Comparison of ENCODE assay signal across 9 cellular contexts in genomic region chr14:22977684-22978486, GRCh38. TPM values are rescaled to one million over a fixed set of nuclear protein-coding genes. Genes with fewer than 3 reads are reported as not detected.
DNase-seq lines count a peak whose midpoint lies in the region; ATAC-seq, FAIRE-seq and TF ChIP-seq lines count a peak whose summit lies in the region.
"Had no signal": no experiment of that assay in that cellular context is flagged by ENCODE, and none has a peak within 500 bp of the region (broad histone marks: within the 10 kb centered on the region; RNA-seq: fewer than 3 reads in every experiment).

No MANE protein-coding gene starts in this region.

- no peaks in the 10 kb centered on the region for H3K9me3 Mint-ChIP-seq in activated naive CD4-positive, alpha-beta T cell treated with anti-CD3 and anti-CD28 coated beads, Interleukin-2, amount 50 U/mL, for 24 hours
- H3K9me3 Mint-ChIP-seq in activated naive CD4-positive, alpha-beta T cell treated with anti-CD3 and anti-CD28 coated beads, Interleukin-2, amount 50 U/mL, for 72 hours: no peaks in the 10 kb centered on the region
- H3K9me3 Mint-ChIP-seq: natural killer cell had no signal

- peak; percentile 17 for TF ChIP-seq RAD21 in HepG2 (CRISPR knock-in tag; IDR thresholded peaks at IDR 0.05)

- peaks cover 83% of the 10 kb centered on the region for H3K79me2 ChIP-seq in HepG2 (ENCODE audit: insufficient read depth, low read length)

- DNase-seq in activated naive CD4-positive, alpha-beta T cell treated with anti-CD3 and anti-CD28 coated beads, Interleukin-2, amount 50 U/mL, for 72 hours (ENCODE audit: low spot score in 2 of 2): no peak
- DNase-seq in cerebellar cortex (ENCODE audit: low spot score): peak; percentile 40
- peak; percentile 100 for DNase-seq in HepG2 (ENCODE audit: low spot score)
- DNase-seq in aorta: peak; percentile 73 to 90
- no peak for DNase-seq in NCI-H2196 treated with DMSO at 0.1 percent for 48 hours (lab: John Stamatoyannopoulos, UW; ENCODE audit: unreplicated experiment)
- no peak for DNase-seq in activated CD4-positive, CD25-positive, alpha-beta regulatory T cell treated with anti-CD3 and anti-CD28 coated beads, Interleukin-2, amount 50 U/mL, for 72 hours
- DNase-seq in DMS153 treated with DMSO at 0.1 percent for 48 hours (lab: John Stamatoyannopoulos, UW; ENCODE audit: unreplicated experiment): no peak
- DNase-seq: natural killer cell had no signal

- TF ChIP-seq POLR2A in HepG2 (IDR thresholded peaks at IDR 0.05; ENCODE audit: insufficient read depth in 1 of 2, low read depth in 2 of 2, low read length in 2 of 2): peak in 1 of 2 experiments; percentile 68; a peak in 2 of 4 replicates

- TF ChIP-seq CTCF in HepG2 (CRISPR knock-in tag; IDR thresholded peaks at IDR 0.05): no peak

- TF ChIP-seq EP300 in HepG2 (IDR thresholded peaks at IDR 0.05; ENCODE audit: low read depth in 2 of 2, low read length in 2 of 2): peak; percentile 98 to 99
- TF ChIP-seq EP300 in HepG2 (CRISPR knock-in tag; IDR thresholded peaks at IDR 0.05; ENCODE audit: borderline replicate concordance): peak; percentile 96

- peak overlapping the region; percentile 68 for H3K27ac Mint-ChIP-seq in activated naive CD4-positive, alpha-beta T cell treated with anti-CD3 and anti-CD28 coated beads, Interleukin-2, amount 50 U/mL, for 24 hours
- no peak overlapping the region for H3K27ac Mint-ChIP-seq in activated naive CD4-positive, alpha-beta T cell treated with anti-CD3 and anti-CD28 coated beads, Interleukin-2, amount 50 U/mL, for 72 hours
- H3K27ac Mint-ChIP-seq: natural killer cell had no signal

- peaks cover 13% of the 10 kb centered on the region for H4K20me1 ChIP-seq in HepG2 (ENCODE audit: insufficient read depth, low read length)

- H3K9me3 ChIP-seq in HepG2 (ENCODE audit: low read length): no peaks in the 10 kb centered on the region
- no peaks in the 10 kb centered on the region for H3K9me3 ChIP-seq in aorta (ENCODE audit: control insufficient read depth, low read length)

- no peaks in the 10 kb centered on the region for H3K27me3 Mint-ChIP-seq in activated naive CD4-positive, alpha-beta T cell treated with anti-CD3 and anti-CD28 coated beads, Interleukin-2, amount 50 U/mL, for 24 hours

- peak overlapping the region; percentile 98 for H3K4me2 ChIP-seq in HepG2 (ENCODE audit: low read depth, low read length)

- FAIRE-seq in HepG2 (lab: Jason Lieb, UNC): peak; percentile 95

- peaks cover 8% of the 10 kb centered on the region for H3K4me1 Mint-ChIP-seq in activated naive CD4-positive, alpha-beta T cell treated with anti-CD3 and anti-CD28 coated beads, Interleukin-2, amount 50 U/mL, for 24 hours

- TSS peak; percentile 26 for BruUV-seq in HepG2 (replicated peaks; lab: Mats Ljungman, UMichigan)

- H3K9ac ChIP-seq in HepG2 (ENCODE audit: insufficient read depth, low read depth, low read length): peak overlapping the region; percentile 93

- WGBS in HepG2 (ENCODE audit: low lambda C conversion rate): 6% methylated on average over 8 of the region's 8 CpGs
- WGBS in aorta, 2 donors: 6 to 9% methylated on average over 8 of the region's 8 CpGs

- no peaks in the 10 kb centered on the region for H3K36me3 Mint-ChIP-seq in activated naive CD4-positive, alpha-beta T cell treated with anti-CD3 and anti-CD28 coated beads, Interleukin-2, amount 50 U/mL, for 24 hours
- no peaks in the 10 kb centered on the region for H3K36me3 Mint-ChIP-seq in activated naive CD4-positive, alpha-beta T cell treated with anti-CD3 and anti-CD28 coated beads, Interleukin-2, amount 50 U/mL, for 72 hours
- H3K36me3 Mint-ChIP-seq: natural killer cell had no signal

- H3K27me3 ChIP-seq in HepG2 (ENCODE audit: control insufficient read depth in 1 of 2, insufficient read depth in 2 of 2, low read length in 2 of 2) (no peaks in the 10 kb centered on the region; a peak in 1 of 5 replicates), aorta (ENCODE audit: control insufficient read depth in 1 of 2, insufficient read depth in 2 of 2, low read length in 1 of 2) (no peaks in the 10 kb centered on the region)

- CTCF ChIA-PET in HepG2 (lab: Yijun Ruan, JAX; ENCODE audit: low intra/inter-chr PET ratio, low total read pairs): no interaction called here

- H3K4me3 Mint-ChIP-seq in activated naive CD4-positive, alpha-beta T cell treated with anti-CD3 and anti-CD28 coated beads, Interleukin-2, amount 50 U/mL, for 24 hours: no peak overlapping the region
- H3K4me3 Mint-ChIP-seq: natural killer cell had no signal

- H3K4me1 ChIP-seq in HepG2 (ENCODE audit: insufficient read depth, low read length) (peaks cover 76% of the 10 kb centered on the region), aorta (ENCODE audit: control insufficient read depth in 1 of 2, insufficient read depth in 2 of 2, low read length in 2 of 2) (peaks cover 5% of the 10 kb centered on the region in 2 donors)

- peak overlapping the region; percentile 97 for H3K27ac ChIP-seq in HepG2 (ENCODE audit: extremely low read length, insufficient read depth, low read length)
- H3K27ac ChIP-seq in aorta (ENCODE audit: low read depth in 1 of 2, low read length in 2 of 2): peak overlapping the region; percentile 16 to 89

- H3K36me3 ChIP-seq in HepG2 (replicated peaks in 1 of 2; ENCODE audit: control insufficient read depth in 1 of 2, insufficient read depth in 2 of 2, low read length in 2 of 2) (peaks cover 27 to 45% of the 10 kb centered on the region in 2 experiments), aorta (ENCODE audit: control insufficient read depth in 1 of 2, insufficient read depth in 2 of 2, low read length in 1 of 2) (no peaks in the 10 kb centered on the region)

- H2AFZ ChIP-seq in HepG2 (ENCODE audit: low read length): no peak overlapping the region

- H3K4me3 ChIP-seq in HepG2 (replicated peaks in 1 of 3; ENCODE audit: insufficient read depth in 1 of 3, low read depth in 2 of 3, low read length in 3 of 3) (peak overlapping the region; percentile 86 to 98 (median 89)), aorta (ENCODE audit: low read length in 2 of 2) (no peak overlapping the region)

- no peak for ATAC-seq in activated naive CD4-positive, alpha-beta T cell treated with anti-CD3 and anti-CD28 coated beads, Interleukin-2, amount 50 U/mL, for 72 hours
- ATAC-seq in HepG2 (peak; percentile 61), aorta (ENCODE audit: low FRiP score) (peak; percentile 5)
- ATAC-seq: natural killer cell had no signal

- POLR2A ChIA-PET in HepG2 (lab: Yijun Ruan, JAX): interaction anchor here (0.6 to 26.8 kb wide), 61 partner anchors 1 to 1452 kb away, joined by 3 to 1670 read pairs (median 6); partner anchors contain the start of genes ACIN1, AJUBA, BCL2L2 and C14orf119

- in situ Hi-C loops in HepG2 (cut with HindIII; ENCODE audit: extremely low pct_ligation_motif_present, low pct_unique_long_range_greater_than_20kb): no loop called here

- intact Hi-C loops in HepG2 (cut with micrococcal nuclease; ENCODE audit: unreplicated experiment) (loop anchor here (2.0 kb wide), 1 partner anchor 49 kb away; the partner anchor contains the start of gene PRMT5), aorta (cut with DNase I) (no loop called here)

RNA-seq across cellular contexts. Expression of gene AJUBA, which starts 4.5 kb away (rescaled TPM):
- 1 to 10 TPM; 1.5 to 3.8 TPM for total RNA-seq in activated naive CD4-positive, alpha-beta T cell treated with anti-CD3 and anti-CD28 coated beads, Interleukin-2, amount 50 U/mL, for 72 hours
- 109 and 157 TPM in 2 replicates for total RNA-seq in HepG2 (2016; rRNA removed; fragmentation: Illumina TruSeq; extraction: Trizol)
- total RNA-seq in HepG2 (2016; cell fraction: cytosol; rRNA removed; fragmentation: Illumina TruSeq; extraction: Trizol; ENCODE audit: low read depth): 29.1 and 32.6 TPM in 2 replicates
- 104 and 153 TPM in 2 replicates for total RNA-seq in HepG2 (2016; cell fraction: insoluble cytoplasmic fraction; rRNA removed; fragmentation: Illumina TruSeq; extraction: Trizol)
- total RNA-seq in HepG2 (2016; cell fraction: membrane; rRNA removed; fragmentation: Illumina TruSeq; extraction: Trizol): 72.3 and 78.5 TPM in 2 replicates
- 149 and 162 TPM in 2 replicates for total RNA-seq in HepG2 (2016; cell fraction: nucleus; rRNA removed; fragmentation: Illumina TruSeq; extraction: Trizol)
- polyA plus RNA-seq in HepG2 (2011; rRNA removed): 241 and 315 TPM in 2 replicates
- polyA plus RNA-seq in HepG2 (2011; cell fraction: cytosol; rRNA removed): 184 and 225 TPM in 2 replicates
- polyA plus RNA-seq in HepG2 (2011; cell fraction: nucleus; rRNA removed): 207 and 248 TPM in 2 replicates
- polyA plus RNA-seq in HepG2 (2012): 183 and 230 TPM in 2 replicates
- 8.7 and 9.2 TPM in 2 replicates for polyA plus RNA-seq in HepG2 (2016; cell fraction: cytosol; fragmentation: Illumina TruSeq; extraction: Trizol; ENCODE audit: low read depth)
- polyA plus RNA-seq in HepG2 (2016; cell fraction: insoluble cytoplasmic fraction; fragmentation: Illumina TruSeq; extraction: Trizol; ENCODE audit: low read depth): 102 and 106 TPM in 2 replicates
- 31.5 and 31.6 TPM in 2 replicates for polyA plus RNA-seq in HepG2 (2016; cell fraction: membrane; fragmentation: Illumina TruSeq; extraction: Trizol; ENCODE audit: low read depth)
- 158 and 165 TPM in 2 replicates for polyA plus RNA-seq in HepG2 (2016; cell fraction: nucleus; fragmentation: Illumina TruSeq; extraction: Trizol; ENCODE audit: insufficient read depth, low read depth)
- 171 and 630 TPM in 2 replicates for polyA minus RNA-seq in HepG2 (2011; rRNA and poly(A)+ RNA removed; ENCODE audit: low replicate concordance)
- 150 and 166 TPM in 2 replicates for polyA minus RNA-seq in HepG2 (2011; cell fraction: cytosol; rRNA and poly(A)+ RNA removed)
- polyA minus RNA-seq in HepG2 (2011; cell fraction: nucleus; rRNA and poly(A)+ RNA removed): 420 and 488 TPM in 2 replicates
- total RNA-seq in aorta: 10 to 100 TPM; 12.9 to 16.2 TPM
- polyA plus RNA-seq in aorta: 1 to 10 TPM; 2.2 to 3.8 TPM

RNA-seq across cellular contexts. Expression of gene HAUS4, which starts 21.0 kb away (rescaled TPM):
- total RNA-seq in activated naive CD4-positive, alpha-beta T cell treated with anti-CD3 and anti-CD28 coated beads, Interleukin-2, amount 50 U/mL, for 72 hours: 10 to 100 TPM; 82.2 to 93.3 TPM
- total RNA-seq in HepG2 (2016; rRNA removed; fragmentation: Illumina TruSeq; extraction: Trizol): 130 and 141 TPM in 2 replicates
- 124 and 143 TPM in 2 replicates for total RNA-seq in HepG2 (2016; cell fraction: cytosol; rRNA removed; fragmentation: Illumina TruSeq; extraction: Trizol; ENCODE audit: low read depth)
- 128 and 148 TPM in 2 replicates for total RNA-seq in HepG2 (2016; cell fraction: insoluble cytoplasmic fraction; rRNA removed; fragmentation: Illumina TruSeq; extraction: Trizol)
- 134 and 154 TPM in 2 replicates for total RNA-seq in HepG2 (2016; cell fraction: membrane; rRNA removed; fragmentation: Illumina TruSeq; extraction: Trizol)
- total RNA-seq in HepG2 (2016; cell fraction: nucleus; rRNA removed; fragmentation: Illumina TruSeq; extraction: Trizol): 82.9 and 84.6 TPM in 2 replicates
- polyA plus RNA-seq in HepG2 (2011; rRNA removed): 64.7 and 74.4 TPM in 2 replicates
- 49.6 and 52.3 TPM in 2 replicates for polyA plus RNA-seq in HepG2 (2011; cell fraction: cytosol; rRNA removed)
- 90.4 and 93.9 TPM in 2 replicates for polyA plus RNA-seq in HepG2 (2011; cell fraction: nucleus; rRNA removed)
- polyA plus RNA-seq in HepG2 (2012): 58.5 and 83.9 TPM in 2 replicates
- 42.0 and 47.4 TPM in 2 replicates for polyA plus RNA-seq in HepG2 (2016; cell fraction: cytosol; fragmentation: Illumina TruSeq; extraction: Trizol; ENCODE audit: low read depth)
- 106 and 115 TPM in 2 replicates for polyA plus RNA-seq in HepG2 (2016; cell fraction: insoluble cytoplasmic fraction; fragmentation: Illumina TruSeq; extraction: Trizol; ENCODE audit: low read depth)
- polyA plus RNA-seq in HepG2 (2016; cell fraction: membrane; fragmentation: Illumina TruSeq; extraction: Trizol; ENCODE audit: low read depth): 86.6 and 89.8 TPM in 2 replicates
- polyA plus RNA-seq in HepG2 (2016; cell fraction: nucleus; fragmentation: Illumina TruSeq; extraction: Trizol; ENCODE audit: insufficient read depth, low read depth): 118 and 127 TPM in 2 replicates
- 39.3 and 43.1 TPM in 2 replicates for polyA minus RNA-seq in HepG2 (2011; rRNA and poly(A)+ RNA removed; ENCODE audit: low replicate concordance)
- polyA minus RNA-seq in HepG2 (2011; cell fraction: cytosol; rRNA and poly(A)+ RNA removed): 27.3 and 39.3 TPM in 2 replicates
- 50.6 and 59.4 TPM in 2 replicates for polyA minus RNA-seq in HepG2 (2011; cell fraction: nucleus; rRNA and poly(A)+ RNA removed)
- 10 to 100 TPM; 19.7 to 33.9 TPM for total RNA-seq in aorta
- 10 to 100 TPM; 39.5 to 62.7 TPM for polyA plus RNA-seq in aorta

RNA-seq across cellular contexts. Expression of gene C14orf93, which starts 32.1 kb away (rescaled TPM):
- 10 to 100 TPM; 10.9 to 12.6 TPM for total RNA-seq in activated naive CD4-positive, alpha-beta T cell treated with anti-CD3 and anti-CD28 coated beads, Interleukin-2, amount 50 U/mL, for 72 hours
- total RNA-seq in HepG2 (2016; rRNA removed; fragmentation: Illumina TruSeq; extraction: Trizol) (10.8 and 11.4 TPM in 2 replicates), aorta (1 to 10 TPM; 5.5 to 8.6 TPM)
- 3.1 and 3.7 TPM in 2 replicates for total RNA-seq in HepG2 (2016; cell fraction: cytosol; rRNA removed; fragmentation: Illumina TruSeq; extraction: Trizol; ENCODE audit: low read depth)
- total RNA-seq in HepG2 (2016; cell fraction: insoluble cytoplasmic fraction; rRNA removed; fragmentation: Illumina TruSeq; extraction: Trizol): 10.9 and 11.2 TPM in 2 replicates
- total RNA-seq in HepG2 (2016; cell fraction: membrane; rRNA removed; fragmentation: Illumina TruSeq; extraction: Trizol): 7.8 and 9.1 TPM in 2 replicates
- total RNA-seq in HepG2 (2016; cell fraction: nucleus; rRNA removed; fragmentation: Illumina TruSeq; extraction: Trizol): 6.7 and 8.3 TPM in 2 replicates
- polyA plus RNA-seq in HepG2 (2011; rRNA removed) (19.8 and 22.5 TPM in 2 replicates), aorta (10 to 100 TPM in 1 of 2 donors, 1 to 10 TPM in 1; 8.8 to 11.0 TPM)
- 18.0 and 23.7 TPM in 2 replicates for polyA plus RNA-seq in HepG2 (2011; cell fraction: cytosol; rRNA removed)
- polyA plus RNA-seq in HepG2 (2011; cell fraction: nucleus; rRNA removed): 27.1 and 27.7 TPM in 2 replicates
- 14.5 and 15.7 TPM in 2 replicates for polyA plus RNA-seq in HepG2 (2012)
- 2.6 and 3.0 TPM in 2 replicates for polyA plus RNA-seq in HepG2 (2016; cell fraction: cytosol; fragmentation: Illumina TruSeq; extraction: Trizol; ENCODE audit: low read depth)
- polyA plus RNA-seq in HepG2 (2016; cell fraction: insoluble cytoplasmic fraction; fragmentation: Illumina TruSeq; extraction: Trizol; ENCODE audit: low read depth): 9.9 and 10.2 TPM in 2 replicates
- polyA plus RNA-seq in HepG2 (2016; cell fraction: membrane; fragmentation: Illumina TruSeq; extraction: Trizol; ENCODE audit: low read depth): 6.4 TPM in 2 replicates
- polyA plus RNA-seq in HepG2 (2016; cell fraction: nucleus; fragmentation: Illumina TruSeq; extraction: Trizol; ENCODE audit: insufficient read depth, low read depth): 19.5 and 24.7 TPM in 2 replicates
- polyA minus RNA-seq in HepG2 (2011; rRNA and poly(A)+ RNA removed; ENCODE audit: low replicate concordance): 18.0 and 62.7 TPM in 2 replicates
- polyA minus RNA-seq in HepG2 (2011; cell fraction: cytosol; rRNA and poly(A)+ RNA removed): 8.0 and 14.8 TPM in 2 replicates
- polyA minus RNA-seq in HepG2 (2011; cell fraction: nucleus; rRNA and poly(A)+ RNA removed): 8.8 and 11.9 TPM in 2 replicates

RNA-seq across cellular contexts. Expression of gene PRMT5, which starts 48.7 kb away (rescaled TPM):
- 100 to 1,000 TPM in 1 of 2 donors, 10 to 100 TPM in 1; 47.1 to 120 TPM for total RNA-seq in activated naive CD4-positive, alpha-beta T cell treated with anti-CD3 and anti-CD28 coated beads, Interleukin-2, amount 50 U/mL, for 72 hours
- total RNA-seq in HepG2 (2016; rRNA removed; fragmentation: Illumina TruSeq; extraction: Trizol): 210 and 289 TPM in 2 replicates
- 154 and 171 TPM in 2 replicates for total RNA-seq in HepG2 (2016; cell fraction: cytosol; rRNA removed; fragmentation: Illumina TruSeq; extraction: Trizol; ENCODE audit: low read depth)
- 224 and 314 TPM in 2 replicates for total RNA-seq in HepG2 (2016; cell fraction: insoluble cytoplasmic fraction; rRNA removed; fragmentation: Illumina TruSeq; extraction: Trizol)
- 131 and 139 TPM in 2 replicates for total RNA-seq in HepG2 (2016; cell fraction: membrane; rRNA removed; fragmentation: Illumina TruSeq; extraction: Trizol)
- total RNA-seq in HepG2 (2016; cell fraction: nucleus; rRNA removed; fragmentation: Illumina TruSeq; extraction: Trizol): 137 and 144 TPM in 2 replicates
- 329 and 354 TPM in 2 replicates for polyA plus RNA-seq in HepG2 (2011; rRNA removed)
- polyA plus RNA-seq in HepG2 (2011; cell fraction: cytosol; rRNA removed): 348 and 362 TPM in 2 replicates
- polyA plus RNA-seq in HepG2 (2011; cell fraction: nucleus; rRNA removed): 327 and 362 TPM in 2 replicates
- polyA plus RNA-seq in HepG2 (2012): 137 and 192 TPM in 2 replicates
- polyA plus RNA-seq in HepG2 (2016; cell fraction: cytosol; fragmentation: Illumina TruSeq; extraction: Trizol; ENCODE audit: low read depth): 39.5 and 40.9 TPM in 2 replicates
- 294 and 308 TPM in 2 replicates for polyA plus RNA-seq in HepG2 (2016; cell fraction: insoluble cytoplasmic fraction; fragmentation: Illumina TruSeq; extraction: Trizol; ENCODE audit: low read depth)
- polyA plus RNA-seq in HepG2 (2016; cell fraction: membrane; fragmentation: Illumina TruSeq; extraction: Trizol; ENCODE audit: low read depth): 72.5 and 74.3 TPM in 2 replicates
- 212 and 229 TPM in 2 replicates for polyA plus RNA-seq in HepG2 (2016; cell fraction: nucleus; fragmentation: Illumina TruSeq; extraction: Trizol; ENCODE audit: insufficient read depth, low read depth)
- polyA minus RNA-seq in HepG2 (2011; rRNA and poly(A)+ RNA removed; ENCODE audit: low replicate concordance): 563 and 739 TPM in 2 replicates
- 136 and 191 TPM in 2 replicates for polyA minus RNA-seq in HepG2 (2011; cell fraction: cytosol; rRNA and poly(A)+ RNA removed)
- polyA minus RNA-seq in HepG2 (2011; cell fraction: nucleus; rRNA and poly(A)+ RNA removed): 169 and 174 TPM in 2 replicates
- 10 to 100 TPM; 32.0 to 36.5 TPM for total RNA-seq in aorta
- polyA plus RNA-seq in aorta: 10 to 100 TPM; 27.7 to 36.2 TPM

RNA-seq across cellular contexts. Expression of gene PSMB5, which starts 56.8 kb away (rescaled TPM):
- 100 to 1,000 TPM; 137 to 180 TPM for total RNA-seq in activated naive CD4-positive, alpha-beta T cell treated with anti-CD3 and anti-CD28 coated beads, Interleukin-2, amount 50 U/mL, for 72 hours
- total RNA-seq in HepG2 (2016; rRNA removed; fragmentation: Illumina TruSeq; extraction: Trizol) (871 and 1,316 TPM in 2 replicates), aorta (10 to 100 TPM; 67.7 to 68.4 TPM)
- total RNA-seq in HepG2 (2016; cell fraction: cytosol; rRNA removed; fragmentation: Illumina TruSeq; extraction: Trizol; ENCODE audit: low read depth): 296 and 327 TPM in 2 replicates
- 923 and 1,358 TPM in 2 replicates for total RNA-seq in HepG2 (2016; cell fraction: insoluble cytoplasmic fraction; rRNA removed; fragmentation: Illumina TruSeq; extraction: Trizol)
- total RNA-seq in HepG2 (2016; cell fraction: membrane; rRNA removed; fragmentation: Illumina TruSeq; extraction: Trizol): 499 and 543 TPM in 2 replicates
- 325 and 326 TPM in 2 replicates for total RNA-seq in HepG2 (2016; cell fraction: nucleus; rRNA removed; fragmentation: Illumina TruSeq; extraction: Trizol)
- polyA plus RNA-seq in HepG2 (2011; rRNA removed) (566 and 705 TPM in 2 replicates), aorta (100 to 1,000 TPM; 103 to 116 TPM)
- polyA plus RNA-seq in HepG2 (2011; cell fraction: cytosol; rRNA removed): 909 and 1,129 TPM in 2 replicates
- polyA plus RNA-seq in HepG2 (2011; cell fraction: nucleus; rRNA removed): 173 and 191 TPM in 2 replicates
- polyA plus RNA-seq in HepG2 (2012): 459 and 476 TPM in 2 replicates
- 281 and 292 TPM in 2 replicates for polyA plus RNA-seq in HepG2 (2016; cell fraction: cytosol; fragmentation: Illumina TruSeq; extraction: Trizol; ENCODE audit: low read depth)
- 1,127 and 1,228 TPM in 2 replicates for polyA plus RNA-seq in HepG2 (2016; cell fraction: insoluble cytoplasmic fraction; fragmentation: Illumina TruSeq; extraction: Trizol; ENCODE audit: low read depth)
- polyA plus RNA-seq in HepG2 (2016; cell fraction: membrane; fragmentation: Illumina TruSeq; extraction: Trizol; ENCODE audit: low read depth): 411 and 426 TPM in 2 replicates
- polyA plus RNA-seq in HepG2 (2016; cell fraction: nucleus; fragmentation: Illumina TruSeq; extraction: Trizol; ENCODE audit: insufficient read depth, low read depth): 421 and 445 TPM in 2 replicates
- polyA minus RNA-seq in HepG2 (2011; rRNA and poly(A)+ RNA removed; ENCODE audit: low replicate concordance): 455 and 971 TPM in 2 replicates
- 370 and 379 TPM in 2 replicates for polyA minus RNA-seq in HepG2 (2011; cell fraction: cytosol; rRNA and poly(A)+ RNA removed)
- 156 and 157 TPM in 2 replicates for polyA minus RNA-seq in HepG2 (2011; cell fraction: nucleus; rRNA and poly(A)+ RNA removed)

Comparison
In these comparisons a context has a peak if more than half of its experiments do, and no peak if none do; other contexts are left out.
1. ATAC-seq: peak in HepG2 (single experiment) and aorta (single experiment); none in activated naive CD4-positive, alpha-beta T cell treated with anti-CD3 and anti-CD28 coated beads, Interleukin-2, amount 50 U/mL, for 72 hours (0 of 2).
2. DNase-seq: peak in cerebellar cortex (single experiment), HepG2 (single experiment) and aorta (2 of 2); none in activated naive CD4-positive, alpha-beta T cell treated with anti-CD3 and anti-CD28 coated beads, Interleukin-2, amount 50 U/mL, for 72 hours (0 of 2), NCI-H2196 treated with DMSO at 0.1 percent for 48 hours (single experiment), activated CD4-positive, CD25-positive, alpha-beta regulatory T cell treated with anti-CD3 and anti-CD28 coated beads, Interleukin-2, amount 50 U/mL, for 72 hours (single experiment) and DMS153 treated with DMSO at 0.1 percent for 48 hours (single experiment).
3. H3K4me3 ChIP-seq: peak in HepG2 (3 of 3); none in aorta (0 of 2).